10 cellular contexts compared by ENCODE assay signal in genomic region chr2:97713296-97714083, GRCh38. TPM values are rescaled to one million over a fixed set of nuclear protein-coding genes. Genes with fewer than 3 reads are reported as not detected.
DNase-seq lines count a peak whose midpoint lies in the region; ATAC-seq and TF ChIP-seq lines count a peak whose summit lies in the region.
"Had no signal": no experiment of that assay in that cellular context is flagged by ENCODE, and none has a peak within 500 bp of the region (broad histone marks: within the 10 kb centered on the region; RNA-seq: fewer than 3 reads in every experiment).

TSS of gene ZAP70 (plus strand) at chr2:97713576. CDS start at chr2:97724037, 10,461 bp downstream.

- peak within 1 kb of the TSS; percentile 95 for H3K4me3 Mint-ChIP-seq in activated CD4-positive, alpha-beta memory T cell treated with anti-CD3 and anti-CD28 coated beads, Interleukin-2, amount 10 ng/mL, durations not matched to agents 7 days and 5 days
- no peak within 1 kb of the TSS for H3K4me3 Mint-ChIP-seq in endodermal cell

- H3K36me3 Mint-ChIP-seq in activated CD4-positive, alpha-beta memory T cell treated with anti-CD3 and anti-CD28 coated beads, Interleukin-2, amount 10 ng/mL, durations not matched to agents 7 days and 5 days (ENCODE audit: low read depth), result peaks cover 51% of the 10 kb centered on the region
- peaks cover 2% of the 10 kb centered on the region for H3K36me3 Mint-ChIP-seq in endodermal cell (ENCODE audit: low read depth)

- no peaks in the 10 kb centered on the region for H3K9me3 Mint-ChIP-seq in activated CD4-positive, alpha-beta memory T cell treated with anti-CD3 and anti-CD28 coated beads, Interleukin-2, amount 10 ng/mL, durations not matched to agents 7 days and 5 days
- H3K9me3 Mint-ChIP-seq in endodermal cell, result peaks cover 2% of the 10 kb centered on the region

- H3K9me3 ChIP-seq in endodermal cell (ENCODE audit: control insufficient read depth, low read length), result no peaks in the 10 kb centered on the region
- H3K9me3 ChIP-seq: psoas muscle had no signal

- CTCF ChIA-PET in activated CD4-positive, alpha-beta memory T cell treated with anti-CD3 and anti-CD28 coated beads, Interleukin-2, amount 10 ng/mL, durations not matched to agents 7 days and 5 days (lab: Charles Lee), result interaction anchor here (1.0 to 8.8 kb wide), 8 partner anchors 11 to 123 kb away, joined by 3 to 96 read pairs (median 8); partner anchors contain the start of gene C2orf92

- H3K27ac ChIP-seq in endodermal cell (ENCODE audit: low read depth, low read length), result peak within 1 kb of the TSS; percentile 9
- H3K27ac ChIP-seq: psoas muscle had no signal

- H3K27me3 ChIP-seq in endodermal cell (ENCODE audit: control insufficient read depth, insufficient read depth, low read length, poor library complexity, severe bottlenecking), result no peaks in the 10 kb centered on the region

- peaks cover 74% of the 10 kb centered on the region for H3K4me1 Mint-ChIP-seq in activated CD4-positive, alpha-beta memory T cell treated with anti-CD3 and anti-CD28 coated beads, Interleukin-2, amount 10 ng/mL, durations not matched to agents 7 days and 5 days
- H3K4me1 Mint-ChIP-seq in endodermal cell, result peaks cover 52% of the 10 kb centered on the region

- no peak for TF ChIP-seq CTCF in endodermal cell (conservative IDR thresholded peaks at IDR 0.05)

- POLR2A ChIA-PET in activated CD4-positive, alpha-beta memory T cell treated with anti-CD3 and anti-CD28 coated beads, Interleukin-2, amount 10 ng/mL, durations not matched to agents 7 days and 5 days (lab: Charles Lee), result interaction anchor here (0.9 to 5.0 kb wide), 17 partner anchors 9 to 123 kb away, joined by 3 to 119 read pairs (median 10); partner anchors contain the start of genes ACTR1B, ANKRD36B and COX5B

- peak within 1 kb of the TSS; percentile 63 for H3K9ac ChIP-seq in endodermal cell (ENCODE audit: extremely low read depth, low read length, poor library complexity, severe bottlenecking)

- H3K36me3 ChIP-seq in endodermal cell (ENCODE audit: control insufficient read depth, insufficient read depth, low read length), result no peaks in the 10 kb centered on the region

- 86 to 94% methylated on average over 8 to 21 of the region's 21 CpGs for WGBS in endodermal cell (ENCODE audit: insufficient coverage in 1 of 2, insufficient read length in 1 of 2), 2 experiments

- peak; percentile 69 for DNase-seq in activated CD4-positive, alpha-beta memory T cell treated with anti-CD3 and anti-CD28 coated beads, Interleukin-2, amount 10 ng/mL, durations not matched to agents 7 days and 5 days
- DNase-seq in endodermal cell, result peak; percentile 57
- DNase-seq in stimulated activated CD4-positive, alpha-beta T cell treated with anti-CD3 and anti-CD28 coated beads, Interleukin-4, amount 100 ng/mL, for 1 hour, result peak; percentile 58
- no peak for DNase-seq in DMS53 (lab: John Stamatoyannopoulos, UW)
- DNase-seq in AG08396 (ENCODE audit: low spot score), result no peak
- DNase-seq in NCI-H1092 treated with DMSO at 0.1 percent for 48 hours (lab: John Stamatoyannopoulos, UW), result no peak

- no peak within 1 kb of the TSS for H3K4me3 ChIP-seq in endodermal cell (ENCODE audit: low read length)
- H3K4me3 ChIP-seq: psoas muscle had no signal

- peak within 1 kb of the TSS; percentile 98 for H3K27ac Mint-ChIP-seq in activated CD4-positive, alpha-beta memory T cell treated with anti-CD3 and anti-CD28 coated beads, Interleukin-2, amount 10 ng/mL, durations not matched to agents 7 days and 5 days
- H3K27ac Mint-ChIP-seq in endodermal cell, result peak within 1 kb of the TSS; percentile 98

- ATAC-seq in HG02885 (IDR thresholded peaks at IDR 0.05; ENCODE audit: poor library complexity, unreplicated experiment) (peak; percentile 46), HG03439 (IDR thresholded peaks at IDR 0.05; ENCODE audit: unreplicated experiment) (no peak)
- ATAC-seq: psoas muscle had no signal

- peaks cover 28% of the 10 kb centered on the region for H3K4me1 ChIP-seq in endodermal cell (ENCODE audit: control insufficient read depth, insufficient read depth, low read length)
- H3K4me1 ChIP-seq: psoas muscle had no signal

- no peaks in the 10 kb centered on the region for H3K27me3 Mint-ChIP-seq in activated CD4-positive, alpha-beta memory T cell treated with anti-CD3 and anti-CD28 coated beads, Interleukin-2, amount 10 ng/mL, durations not matched to agents 7 days and 5 days
- no peaks in the 10 kb centered on the region for H3K27me3 Mint-ChIP-seq in endodermal cell (ENCODE audit: insufficient read depth)

RNA-seq across cellular contexts. Expression of gene ZAP70, which starts in this region (rescaled TPM):
- 100 to 1,000 TPM; 283 TPM for total RNA-seq in activated CD4-positive, alpha-beta memory T cell treated with anti-CD3 and anti-CD28 coated beads, Interleukin-2, amount 10 ng/mL, durations not matched to agents 7 days and 5 days
- total RNA-seq in endodermal cell, result 10 to 100 TPM in 1 of 2 donors, 1 to 10 TPM in 1; 8.3 to 10.4 TPM
- polyA plus RNA-seq in endodermal cell (2013, experiment 1 of 2), result 1.8 TPM
- 3.1 TPM for polyA plus RNA-seq in endodermal cell (2013, experiment 2 of 2)
- total RNA-seq: epithelial cell of proximal tubule had no signal

Comparison
In these comparisons a context has a peak if more than half of its experiments do, and no peak if none do; other contexts are left out.
1. RNA of gene ZAP70 (total RNA-seq): 283 TPM in activated CD4-positive, alpha-beta memory T cell treated with anti-CD3 and anti-CD28 coated beads, Interleukin-2, amount 10 ng/mL, durations not matched to agents 7 days and 5 days; 8.3 to 10.4 TPM in endodermal cell; every median in the first group is over 10 times any median in the second.
2. DNase-seq: peak in activated CD4-positive, alpha-beta memory T cell treated with anti-CD3 and anti-CD28 coated beads, Interleukin-2, amount 10 ng/mL, durations not matched to agents 7 days and 5 days (single experiment), endodermal cell (single experiment) and stimulated activated CD4-positive, alpha-beta T cell treated with anti-CD3 and anti-CD28 coated beads, Interleukin-4, amount 100 ng/mL, for 1 hour (single experiment); none in DMS53 (single experiment), AG08396 (single experiment) and NCI-H1092 treated with DMSO at 0.1 percent for 48 hours (single experiment).